Comparison of ENCODE assay signal across 16 cellular contexts in genomic region chr1:111813440-111814304, GRCh38. TPM values are rescaled to one million over a fixed set of nuclear protein-coding genes. Genes with fewer than 3 reads are reported as not detected.
DNase-seq lines count a peak whose midpoint lies in the region; ATAC-seq, FAIRE-seq and TF ChIP-seq lines count a peak whose summit lies in the region.
"Had no signal": no experiment of that assay in that cellular context is flagged by ENCODE, and none has a peak within 500 bp of the region (broad histone marks: within the 10 kb centered on the region; RNA-seq: fewer than 3 reads in every experiment).

No MANE protein-coding gene starts in this region.

- no peak for TF ChIP-seq POLR2A in H54 (IDR thresholded peaks at IDR 0.05; ENCODE audit: low read depth, low read length)

- no peak for ATAC-seq in GM21526 (IDR thresholded peaks at IDR 0.05; ENCODE audit: low FRiP score, unreplicated experiment)
- ATAC-seq: CD8-positive, alpha-beta T cell; natural killer cell treated with Interleukin-12 subunit alpha and Interleukin-12 subunit beta and Interleukin-15 and Interleukin-18, amount 100 ng/mL, for 72 hours had no signal

- CTCF ChIA-PET in A673 (lab: Charles Lee), result no interaction called here

- H3K4me1 ChIP-seq in A673 (ENCODE audit: insufficient read depth, low read length, poor library complexity, severe bottlenecking), result no peaks in the 10 kb centered on the region

- no peak overlapping the region for H3K4me3 ChIP-seq in A673 (ENCODE audit: low read depth, low read length, poor library complexity, severe bottlenecking)
- no peak overlapping the region for H3K4me3 ChIP-seq in choroid plexus epithelial cell (ENCODE audit: low read depth, low read length)

- in situ Hi-C loops in ACHN (cut with HindIII; ENCODE audit: low pct_ligation_motif_present, low pct_unique_long_range_greater_than_20kb, low sequenced_read_pairs), result no loop called here

- no peaks in the 10 kb centered on the region for H3K36me3 ChIP-seq in A673 (ENCODE audit: insufficient read depth, low read length, poor library complexity, severe bottlenecking)

- no peaks in the 10 kb centered on the region for H3K27me3 ChIP-seq in A673 (replicated peaks; ENCODE audit: insufficient read depth, low read depth, low read length, poor library complexity)

- no peak overlapping the region for H3K27ac ChIP-seq in A673 (ENCODE audit: low read depth, low read length, poor library complexity, severe bottlenecking)
- H3K27ac ChIP-seq: KMS-11 had no signal

- no peaks in the 10 kb centered on the region for H3K9me3 ChIP-seq in A673 (ENCODE audit: low read depth, low read length, poor library complexity, severe bottlenecking)

- DNase-seq in A673 (ENCODE audit: low spot score), result peak; percentile 9
- no peak for DNase-seq in D721Med (ENCODE audit: insufficient read length, low spot score)
- DNase-seq in NAMALWA (ENCODE audit: low spot score), result peak; percentile 34
- peak; percentile 4 for DNase-seq in choroid plexus epithelial cell (ENCODE audit: low read depth)
- no peak for DNase-seq in ACHN
- DNase-seq in RCC 7860 (ENCODE audit: low spot score), result no peak
- no peak for DNase-seq in H54 (ENCODE audit: insufficient read length, low spot score)
- DNase-seq: activated CD8-positive, alpha-beta memory T cell treated with anti-CD3 and anti-CD28 coated beads for 24 hours; activated naive CD4-positive, alpha-beta T cell treated with anti-CD3 and anti-CD28 coated beads, Interleukin-2, amount 50 U/mL, for 16 hours; CD8-positive, alpha-beta T cell; cerebellar nuclear complex; kidney; NCI-H524 treated with DMSO at 0.1 percent for 48 hours had no signal

- POLR2A ChIA-PET in A673 (lab: Charles Lee; ENCODE audit: low non-redundant PET), result no interaction called here

- BruUV-seq in A673 (replicated peaks; lab: Mats Ljungman, UMichigan), result no TSS peak

- no peak for FAIRE-seq in D721Med (lab: Jason Lieb, UNC)
- FAIRE-seq in RCC 7860 (lab: Jason Lieb, UNC), result no peak
- no peak for FAIRE-seq in H54 (lab: Jason Lieb, UNC)
- FAIRE-seq: kidney had no signal

- intact Hi-C loops in A673 (cut with micrococcal nuclease; ENCODE audit: unreplicated experiment), result no loop called here

- peak; percentile 33; the same call in 1 of the 2 replicates for TF ChIP-seq CTCF in A673 (conservative IDR thresholded peaks at IDR 0.05; ENCODE audit: low read depth, low read length)
- peak; percentile 32 for TF ChIP-seq CTCF in D721Med (IDR thresholded peaks at IDR 0.05; ENCODE audit: insufficient read depth, missing control alignments)
- TF ChIP-seq CTCF in choroid plexus epithelial cell (conservative IDR thresholded peaks at IDR 0.05; ENCODE audit: low read depth, low read length), result peak; percentile 11

RNA-seq across cellular contexts. Expression of gene DDX20, which starts 58.0 kb away (rescaled TPM):
- total RNA-seq in A673 (2021), result 22.8 and 26.1 TPM in 2 replicates

Comparison
In these comparisons a context has a peak if more than half of its experiments do, and no peak if none do; other contexts are left out.
1. DNase-seq: peak in A673 (single experiment), NAMALWA (single experiment) and choroid plexus epithelial cell (single experiment); none in D721Med (single experiment), ACHN (single experiment), RCC 7860 (single experiment) and H54 (single experiment).
2. Peak in every context shown above with its lines, with median percentiles within 50 percentile points of each other: CTCF ChIP-seq.